In genomic region chr5:157859227-157859575, GRCh38 we compare ENCODE assay signal across 8 cellular contexts. TPM values are rescaled to one million over a fixed set of nuclear protein-coding genes. Genes with fewer than 3 reads are reported as not detected.
A peak's percentile ranks its signal among the peaks of the same experiment; 100 is the strongest.
DNase-seq lines count a peak whose midpoint lies in the region; ATAC-seq and TF ChIP-seq lines count a peak whose summit lies in the region.

No MANE protein-coding gene starts in this region.

- peak overlapping the region; percentile 94 for H3K4me3 ChIP-seq in adipocyte (ENCODE audit: low read length)
- H3K4me3 ChIP-seq in kidney epithelial cell (ENCODE audit: low read depth, low read length): peak overlapping the region; percentile 86
- peak overlapping the region; percentile 94 to 96 for H3K4me3 ChIP-seq in testis

- H3K27me3 ChIP-seq in adipocyte (replicated peaks; ENCODE audit: control insufficient read depth, insufficient read depth, low read length) (no peaks in the 10 kb centered on the region), kidney epithelial cell (ENCODE audit: control insufficient read depth, insufficient read depth, low read length) (no peaks in the 10 kb centered on the region), testis (no peaks in the 10 kb centered on the region)

- H3K4me1 Mint-ChIP-seq in activated CD4-positive, alpha-beta T cell treated with anti-CD3 and anti-CD28 coated beads for 36 hours: peaks cover 73% of the 10 kb centered on the region

- peak overlapping the region; percentile 95 for H3K9ac ChIP-seq in adipocyte (ENCODE audit: low read length)

- H3K27ac ChIP-seq in testis: peak overlapping the region; percentile 86 to 87

- DNase-seq in activated CD4-positive, alpha-beta T cell treated with anti-CD3 and anti-CD28 coated beads for 36 hours: no peak
- DNase-seq in activated CD4-positive, alpha-beta T cell treated with anti-CD3 and anti-CD28 coated beads, Interleukin-2, amount 50 U/mL, for 48 hours: no peak
- DNase-seq in adipocyte (ENCODE audit: low read depth) (no peak), kidney epithelial cell (ENCODE audit: low read depth) (no peak), testis (no peak), GM03348 (ENCODE audit: low spot score) (no peak)

- H3K4me1 ChIP-seq in adipocyte (ENCODE audit: control insufficient read depth, insufficient read depth, low read length) (peaks cover 28% of the 10 kb centered on the region), testis (peaks cover 12% of the 10 kb centered on the region)

- TF ChIP-seq CTCF in kidney epithelial cell (IDR thresholded peaks at IDR 0.05; ENCODE audit: insufficient read depth, low read length, poor library complexity, severe bottlenecking): no peak
- TF ChIP-seq CTCF in testis (IDR thresholded peaks at IDR 0.05): no peak

- 26 to 30% methylated on average over 7 to 10 of the region's 10 CpGs for WGBS in testis, 2 donors

- intact Hi-C loops in activated CD4-positive, alpha-beta T cell treated with anti-CD3 and anti-CD28 coated beads for 36 hours (cut with DNase I, micrococcal nuclease): loop anchor here (2.0 to 10.0 kb wide), 10 partner anchors 34 to 1598 kb away; partner anchors contain the start of gene NIPAL4 (in 1 of the 2)
- intact Hi-C loops in testis (cut with DNase I; ENCODE audit: low total_unique reads): no loop called here

- peak overlapping the region; percentile 94 for H3K27ac Mint-ChIP-seq in activated CD4-positive, alpha-beta T cell treated with anti-CD3 and anti-CD28 coated beads for 36 hours

- peaks cover 18% of the 10 kb centered on the region for H3K36me3 Mint-ChIP-seq in activated CD4-positive, alpha-beta T cell treated with anti-CD3 and anti-CD28 coated beads for 36 hours (ENCODE audit: low read depth)

- peak; percentile 3 for ATAC-seq in activated CD4-positive, alpha-beta T cell treated with anti-CD3 and anti-CD28 coated beads for 36 hours
- ATAC-seq in GM19452 (IDR thresholded peaks at IDR 0.05; ENCODE audit: unreplicated experiment) (no peak), GM18873 (IDR thresholded peaks at IDR 0.05; ENCODE audit: low FRiP score, unreplicated experiment) (no peak)

- peak overlapping the region; percentile 91 for H3K4me3 Mint-ChIP-seq in activated CD4-positive, alpha-beta T cell treated with anti-CD3 and anti-CD28 coated beads for 36 hours

- H3K9me3 ChIP-seq in adipocyte (ENCODE audit: control insufficient read depth, low read length): no peaks in the 10 kb centered on the region
- no peaks in the 10 kb centered on the region for H3K9me3 ChIP-seq in testis

- no peaks in the 10 kb centered on the region for H3K27me3 Mint-ChIP-seq in activated CD4-positive, alpha-beta T cell treated with anti-CD3 and anti-CD28 coated beads for 36 hours

- CTCF ChIA-PET in activated CD4-positive, alpha-beta T cell treated with anti-CD3 and anti-CD28 coated beads for 36 hours (lab: Charles Lee): interaction anchor here (0.6 to 1.3 kb wide), 5 partner anchors 8 to 226 kb away, joined by 3 read pairs; no protein-coding TSS in a partner anchor

- no peaks in the 10 kb centered on the region for H3K9me3 Mint-ChIP-seq in activated CD4-positive, alpha-beta T cell treated with anti-CD3 and anti-CD28 coated beads for 36 hours (ENCODE audit: low read depth)

- TF ChIP-seq POLR2A in testis (IDR thresholded peaks at IDR 0.05): no peak

- H3K36me3 ChIP-seq in adipocyte (ENCODE audit: control insufficient read depth, insufficient read depth, low read length, severe bottlenecking): no peaks in the 10 kb centered on the region
- H3K36me3 ChIP-seq in kidney epithelial cell (ENCODE audit: control insufficient read depth, insufficient read depth, low read length): no peaks in the 10 kb centered on the region
- no peaks in the 10 kb centered on the region for H3K36me3 ChIP-seq in testis (ENCODE audit: low read depth, missing control alignments)

- POLR2A ChIA-PET in activated CD4-positive, alpha-beta T cell treated with anti-CD3 and anti-CD28 coated beads for 36 hours (lab: Charles Lee): interaction anchor here (0.9 kb wide), 1 partner anchor 252 kb away, joined by 3 read pairs; no protein-coding TSS in a partner anchor

RNA-seq across cellular contexts. Expression of gene CLINT1, which starts 0.3 kb away (rescaled TPM):
- 10 to 100 TPM; 59.0 to 69.0 TPM for total RNA-seq in activated CD4-positive, alpha-beta T cell treated with anti-CD3 and anti-CD28 coated beads for 36 hours
- total RNA-seq in kidney epithelial cell (84.1 and 85.2 TPM in 2 replicates), testis (10 to 100 TPM; 84.9 to 93.7 TPM)
- 45.4 TPM for polyA plus RNA-seq in testis (ENCODE audit: insufficient read depth, low read depth, low replicate concordance)
